8 cellular contexts compared by ENCODE assay signal in genomic region chr1:150066328-150066727, GRCh38. TPM values are rescaled to one million over a fixed set of nuclear protein-coding genes. Genes with fewer than 3 reads are reported as not detected.
A peak's percentile ranks its signal among the peaks of the same experiment; 100 is the strongest.
DNase-seq lines count a peak whose midpoint lies in the region; ATAC-seq and TF ChIP-seq lines count a peak whose summit lies in the region.

No MANE protein-coding gene starts in this region.

- peak overlapping the region; percentile 84; the same call in 1 of the 2 replicates for H3K4me3 ChIP-seq in iPS DF 6.9 (ENCODE audit: low read length)

- peak overlapping the region; percentile 98 for H3K4me3 Mint-ChIP-seq in HFFc6
- peak overlapping the region; percentile 95 for H3K4me3 Mint-ChIP-seq in activated CD8-positive, alpha-beta T cell treated with anti-CD3 and anti-CD28 coated beads, Interleukin-2, amount 10 ng/mL, durations not matched to agents 7 days and 5 days
- H3K4me3 Mint-ChIP-seq in stimulated activated memory B cell treated with anti-CD40 and anti-IgM and Interleukin-4, amounts not matched to agents 10 μg/mL and 1 μg/mL and 100 μg/mL, for 72 hours, result peak overlapping the region; percentile 93

- H3K27me3 Mint-ChIP-seq in HFFc6 (ENCODE audit: insufficient read depth), result no peaks in the 10 kb centered on the region
- H3K27me3 Mint-ChIP-seq in activated CD8-positive, alpha-beta T cell treated with anti-CD3 and anti-CD28 coated beads, Interleukin-2, amount 10 ng/mL, durations not matched to agents 7 days and 5 days (ENCODE audit: low read depth), result no peaks in the 10 kb centered on the region
- H3K27me3 Mint-ChIP-seq in stimulated activated memory B cell treated with anti-CD40 and anti-IgM and Interleukin-4, amounts not matched to agents 10 μg/mL and 1 μg/mL and 100 μg/mL, for 72 hours, result no peaks in the 10 kb centered on the region

- no peaks in the 10 kb centered on the region for H3K9me3 ChIP-seq in iPS DF 6.9 (ENCODE audit: control insufficient read depth, insufficient read depth, low read length)

- H3K4me1 Mint-ChIP-seq in HFFc6 (ENCODE audit: low read depth), result peaks cover 55% of the 10 kb centered on the region
- peaks cover 38% of the 10 kb centered on the region for H3K4me1 Mint-ChIP-seq in activated CD8-positive, alpha-beta T cell treated with anti-CD3 and anti-CD28 coated beads, Interleukin-2, amount 10 ng/mL, durations not matched to agents 7 days and 5 days (ENCODE audit: low read depth)
- peaks cover 24% of the 10 kb centered on the region for H3K4me1 Mint-ChIP-seq in stimulated activated memory B cell treated with anti-CD40 and anti-IgM and Interleukin-4, amounts not matched to agents 10 μg/mL and 1 μg/mL and 100 μg/mL, for 72 hours

- in situ Hi-C loops in GM13977 (cut with MboI; ENCODE audit: low pct_unique_long_range_greater_than_20kb, low sequenced_read_pairs, unreplicated experiment), result no loop called here

- no peak for ATAC-seq in activated CD8-positive, alpha-beta T cell treated with anti-CD3 and anti-CD28 coated beads, Interleukin-2, amount 10 ng/mL, durations not matched to agents 7 days and 5 days
- ATAC-seq in stimulated activated memory B cell treated with anti-CD40 and anti-IgM and Interleukin-4, amounts not matched to agents 10 μg/mL and 1 μg/mL and 100 μg/mL, for 72 hours, result no peak

- DNase-seq in HFFc6 (no peak), iPS DF 6.9 (ENCODE audit: low read depth, low spot score) (no peak), SKM-1 (lab: John Stamatoyannopoulos, UW; ENCODE audit: unreplicated experiment) (no peak), AG08395 (ENCODE audit: low spot score) (no peak), NCI-H2227 (lab: John Stamatoyannopoulos, UW; ENCODE audit: unreplicated experiment) (no peak), GM13977 (ENCODE audit: low spot score) (no peak)
- DNase-seq in activated CD8-positive, alpha-beta T cell treated with anti-CD3 and anti-CD28 coated beads, Interleukin-2, amount 10 ng/mL, durations not matched to agents 7 days and 5 days, result no peak

- no peaks in the 10 kb centered on the region for H3K9me3 Mint-ChIP-seq in HFFc6
- H3K9me3 Mint-ChIP-seq in activated CD8-positive, alpha-beta T cell treated with anti-CD3 and anti-CD28 coated beads, Interleukin-2, amount 10 ng/mL, durations not matched to agents 7 days and 5 days (ENCODE audit: insufficient read depth), result no peaks in the 10 kb centered on the region
- no peaks in the 10 kb centered on the region for H3K9me3 Mint-ChIP-seq in stimulated activated memory B cell treated with anti-CD40 and anti-IgM and Interleukin-4, amounts not matched to agents 10 μg/mL and 1 μg/mL and 100 μg/mL, for 72 hours

- no peak for TF ChIP-seq CTCF in HFFc6 (IDR thresholded peaks at IDR 0.05)
- no peak for TF ChIP-seq CTCF in GM13977 (IDR thresholded peaks at IDR 0.05; ENCODE audit: extremely low read depth, insufficient read depth, missing control alignments)

- H3K27ac ChIP-seq in iPS DF 6.9 (ENCODE audit: low read length), result no peak overlapping the region

- POLR2A ChIA-PET in activated CD8-positive, alpha-beta T cell treated with anti-CD3 and anti-CD28 coated beads, Interleukin-2, amount 10 ng/mL, durations not matched to agents 7 days and 5 days (lab: Charles Lee), result interaction anchor here (3.0 kb wide), 1 partner anchor 179 kb away, joined by 35 read pairs; a partner anchor contains a TSS

- CTCF ChIA-PET in activated CD8-positive, alpha-beta T cell treated with anti-CD3 and anti-CD28 coated beads, Interleukin-2, amount 10 ng/mL, durations not matched to agents 7 days and 5 days (lab: Charles Lee), result interaction anchor here (1.1 to 2.6 kb wide), 3 partner anchors 95 to 121 kb away, joined by 4 to 12 read pairs (median 6); no protein-coding TSS in a partner anchor

- H3K36me3 ChIP-seq in iPS DF 6.9 (ENCODE audit: control insufficient read depth, insufficient read depth, low read length), result no peaks in the 10 kb centered on the region

- no peaks in the 10 kb centered on the region for H3K4me1 ChIP-seq in iPS DF 6.9 (ENCODE audit: control insufficient read depth, insufficient read depth, low read length)

- no peaks in the 10 kb centered on the region for H3K27me3 ChIP-seq in iPS DF 6.9 (ENCODE audit: control insufficient read depth, insufficient read depth, low read length)

- peaks cover 23% of the 10 kb centered on the region for H3K36me3 Mint-ChIP-seq in HFFc6 (ENCODE audit: low read depth)
- peaks cover 20% of the 10 kb centered on the region for H3K36me3 Mint-ChIP-seq in activated CD8-positive, alpha-beta T cell treated with anti-CD3 and anti-CD28 coated beads, Interleukin-2, amount 10 ng/mL, durations not matched to agents 7 days and 5 days (ENCODE audit: low read depth)
- H3K36me3 Mint-ChIP-seq in stimulated activated memory B cell treated with anti-CD40 and anti-IgM and Interleukin-4, amounts not matched to agents 10 μg/mL and 1 μg/mL and 100 μg/mL, for 72 hours, result peaks cover 19% of the 10 kb centered on the region

- H3K27ac Mint-ChIP-seq in HFFc6, result peak overlapping the region; percentile 98
- peak overlapping the region; percentile 91 for H3K27ac Mint-ChIP-seq in activated CD8-positive, alpha-beta T cell treated with anti-CD3 and anti-CD28 coated beads, Interleukin-2, amount 10 ng/mL, durations not matched to agents 7 days and 5 days
- peak overlapping the region; percentile 97 for H3K27ac Mint-ChIP-seq in stimulated activated memory B cell treated with anti-CD40 and anti-IgM and Interleukin-4, amounts not matched to agents 10 μg/mL and 1 μg/mL and 100 μg/mL, for 72 hours

RNA-seq across cellular contexts. Expression of gene VPS45, which starts 1.2 kb away (rescaled TPM):
- 10 to 100 TPM; 35.6 to 43.3 (median 37.1) TPM for total RNA-seq in HFFc6 (2021; fragmentation: NEBNext Ultra II Directional; extraction: Animal tissue kit (Norgen Biotek cat#: 25700))
- total RNA-seq in activated CD8-positive, alpha-beta T cell treated with anti-CD3 and anti-CD28 coated beads, Interleukin-2, amount 10 ng/mL, durations not matched to agents 7 days and 5 days, result 10 to 100 TPM; 36.1 to 40.0 TPM

RNA-seq across cellular contexts. Expression of gene OTUD7B, which starts 55.8 kb away (rescaled TPM):
- 10 to 100 TPM; 26.2 to 29.6 (median 28.7) TPM for total RNA-seq in HFFc6 (2021; fragmentation: NEBNext Ultra II Directional; extraction: Animal tissue kit (Norgen Biotek cat#: 25700))
- 10 to 100 TPM; 10.3 to 12.1 TPM for total RNA-seq in activated CD8-positive, alpha-beta T cell treated with anti-CD3 and anti-CD28 coated beads, Interleukin-2, amount 10 ng/mL, durations not matched to agents 7 days and 5 days
